ENCODE assay signal across 15 cellular contexts in the genomic region with DNA sequence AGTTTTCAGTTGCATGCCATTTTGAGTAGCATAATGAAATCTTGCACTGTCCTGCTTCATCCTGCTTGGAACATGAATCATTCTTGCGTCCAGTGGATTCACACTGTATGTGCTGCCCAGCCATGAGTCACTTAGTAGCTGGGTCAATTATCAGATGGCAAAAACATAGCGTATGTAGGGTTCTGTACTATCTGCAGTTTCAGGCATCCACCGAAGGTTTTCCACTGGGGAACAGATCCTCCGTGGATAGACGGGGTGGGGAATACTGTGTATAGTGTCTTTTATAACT.
DNase-seq lines count a peak whose midpoint lies in the region; ATAC-seq and TF ChIP-seq lines count a peak whose summit lies in the region.
"Had no signal": no experiment of that assay in that cellular context is flagged by ENCODE, and none has a peak within 500 bp of the region (broad histone marks: within the 10 kb centered on the region; RNA-seq: fewer than 3 reads in every experiment).

No MANE protein-coding gene starts in this region.

- H3K4me3 ChIP-seq in breast epithelium: no peak overlapping the region
- no peak overlapping the region for H3K4me3 ChIP-seq in fibroblast of mammary gland (ENCODE audit: control insufficient read depth, low read depth, low read length)
- no peak overlapping the region for H3K4me3 ChIP-seq in H7 (ENCODE audit: insufficient read depth, low read depth, low read length)
- H3K4me3 ChIP-seq: colonic mucosa, esophagus squamous epithelium, spleen had no signal

- H3K27ac ChIP-seq in breast epithelium: no peak overlapping the region
- H3K27ac ChIP-seq: 22Rv1, colonic mucosa, esophagus squamous epithelium, spleen had no signal

- CTCF ChIA-PET in MCF 10A (lab: Yijun Ruan, JAX): interaction anchor here (0.6 to 1.4 kb wide), 7 partner anchors 10 to 59 kb away, joined by 3 to 6 read pairs (median 4); no protein-coding TSS in a partner anchor

- POLR2A ChIA-PET in MCF 10A (lab: Yijun Ruan, JAX): interaction anchor here (0.6 to 2.6 kb wide), 11 partner anchors 9 to 127 kb away, joined by 3 to 15 read pairs (median 5); no protein-coding TSS in a partner anchor

- intact Hi-C loops in MCF 10A (cut with micrococcal nuclease) (no loop called here), breast epithelium (cut with DNase I; ENCODE audit: low total_unique reads) (no loop called here), cardiac septum (cut with DNase I) (no loop called here)

- H3K4me1 ChIP-seq in breast epithelium: no peaks in the 10 kb centered on the region
- H3K4me1 ChIP-seq: colonic mucosa, esophagus squamous epithelium had no signal

- TF ChIP-seq CTCF in MCF 10A (IDR thresholded peaks at IDR 0.05; ENCODE audit: unreplicated experiment): no peak
- TF ChIP-seq CTCF in breast epithelium (IDR thresholded peaks at IDR 0.05): no peak
- no peak for TF ChIP-seq CTCF in fibroblast of mammary gland (conservative IDR thresholded peaks at IDR 0.05; ENCODE audit: control insufficient read depth, insufficient read depth, low read depth, low read length)

- TF ChIP-seq POLR2A in breast epithelium (IDR thresholded peaks at IDR 0.05): no peak

- peak overlapping the region; percentile 7 for H3K4me3 Mint-ChIP-seq in MCF 10A (ENCODE audit: unreplicated experiment)
- H3K4me3 Mint-ChIP-seq: mesothelial cell of epicardium had no signal

- H3K9me3 Mint-ChIP-seq in MCF 10A (ENCODE audit: unreplicated experiment): no peaks in the 10 kb centered on the region

- DNase-seq in MCF 10A (ENCODE audit: unreplicated experiment): peak; percentile 85
- no peak for DNase-seq in breast epithelium (ENCODE audit: low spot score in 2 of 2)
- DNase-seq in fibroblast of mammary gland (ENCODE audit: low read depth): peak; percentile 87
- peak; percentile 66 for DNase-seq in stromal cell of bone marrow (ENCODE audit: low read depth)
- no peak for DNase-seq in cardiac septum (ENCODE audit: low spot score)
- no peak for DNase-seq in H7
- DNase-seq in NCI-H69 (lab: John Stamatoyannopoulos, UW): no peak
- DNase-seq: colonic mucosa, esophagus squamous epithelium, NCI-H1092 treated with DMSO at 0.1 percent for 48 hours, spleen had no signal

- ATAC-seq in SK-N-SH treated with all-trans-retinoic acid at 6 μM for 48 hours: peak; percentile 88
- ATAC-seq: activated naive CD4-positive, alpha-beta T cell treated with anti-CD3 and anti-CD28 coated beads, Interleukin-2, amount 50 U/mL, for 72 hours had no signal

- H3K36me3 ChIP-seq in breast epithelium: no peaks in the 10 kb centered on the region
- H3K36me3 ChIP-seq in H7 (replicated peaks; ENCODE audit: control insufficient read depth, insufficient read depth, low read length): no peaks in the 10 kb centered on the region
- H3K36me3 ChIP-seq: colonic mucosa, esophagus squamous epithelium, spleen had no signal

- H3K27ac Mint-ChIP-seq in MCF 10A (ENCODE audit: low read depth, unreplicated experiment): peak overlapping the region; percentile 61
- H3K27ac Mint-ChIP-seq: activated naive CD4-positive, alpha-beta T cell treated with anti-CD3 and anti-CD28 coated beads, Interleukin-2, amount 50 U/mL, for 72 hours; mesothelial cell of epicardium had no signal

- no peaks in the 10 kb centered on the region for H3K27me3 Mint-ChIP-seq in MCF 10A (ENCODE audit: insufficient read depth, unreplicated experiment)

- no peaks in the 10 kb centered on the region for H3K36me3 Mint-ChIP-seq in MCF 10A (ENCODE audit: insufficient read depth, unreplicated experiment)
- H3K36me3 Mint-ChIP-seq: activated naive CD4-positive, alpha-beta T cell treated with anti-CD3 and anti-CD28 coated beads, Interleukin-2, amount 50 U/mL, for 72 hours; mesothelial cell of epicardium had no signal

- BruUV-seq in MCF 10A (replicated peaks; lab: Mats Ljungman, UMichigan): no TSS peak

- peaks cover 17% of the 10 kb centered on the region for H3K4me1 Mint-ChIP-seq in MCF 10A (ENCODE audit: insufficient read depth, unreplicated experiment)
- H3K4me1 Mint-ChIP-seq: mesothelial cell of epicardium had no signal

- no peaks in the 10 kb centered on the region for H3K9me3 ChIP-seq in breast epithelium
- H3K9me3 ChIP-seq: colonic mucosa had no signal

- H3K27me3 ChIP-seq in breast epithelium: no peaks in the 10 kb centered on the region
- H3K27me3 ChIP-seq in H7 (ENCODE audit: control insufficient read depth, insufficient read depth, low read length): no peaks in the 10 kb centered on the region
- H3K27me3 ChIP-seq: colonic mucosa, spleen had no signal

TF ChIP-seq in SK-N-SH treated with all-trans-retinoic acid at 6 μM for 48 hours, 23 proteins besides CTCF, POLR2A, EP300 and RAD21:
- TF ChIP-seq ISL1 (CRISPR knock-in tag; IDR thresholded peaks at IDR 0.05) (no peak), ZNF70 (CRISPR knock-in tag; IDR thresholded peaks at IDR 0.05) (no peak), ARNTL (CRISPR knock-in tag; IDR thresholded peaks at IDR 0.05; ENCODE audit: borderline replicate concordance, low read depth) (no peak), ZFP3 (CRISPR knock-in tag; IDR thresholded peaks at IDR 0.05) (0 out of 2 replicates have a peak, but pooled peaks have one; percentile 14), CSDC2 (CRISPR knock-in tag; IDR thresholded peaks at IDR 0.05) (no peak), GLIS3 (CRISPR knock-in tag; IDR thresholded peaks at IDR 0.05) (no peak)

Comparison
In these comparisons a context has a peak if more than half of its experiments do, and no peak if none do; other contexts are left out.
1. DNase-seq: peak in MCF 10A (single experiment), fibroblast of mammary gland (single experiment) and stromal cell of bone marrow (single experiment); none in breast epithelium (0 of 2), cardiac septum (single experiment), H7 (single experiment) and NCI-H69 (single experiment).